In the genomic region with DNA sequence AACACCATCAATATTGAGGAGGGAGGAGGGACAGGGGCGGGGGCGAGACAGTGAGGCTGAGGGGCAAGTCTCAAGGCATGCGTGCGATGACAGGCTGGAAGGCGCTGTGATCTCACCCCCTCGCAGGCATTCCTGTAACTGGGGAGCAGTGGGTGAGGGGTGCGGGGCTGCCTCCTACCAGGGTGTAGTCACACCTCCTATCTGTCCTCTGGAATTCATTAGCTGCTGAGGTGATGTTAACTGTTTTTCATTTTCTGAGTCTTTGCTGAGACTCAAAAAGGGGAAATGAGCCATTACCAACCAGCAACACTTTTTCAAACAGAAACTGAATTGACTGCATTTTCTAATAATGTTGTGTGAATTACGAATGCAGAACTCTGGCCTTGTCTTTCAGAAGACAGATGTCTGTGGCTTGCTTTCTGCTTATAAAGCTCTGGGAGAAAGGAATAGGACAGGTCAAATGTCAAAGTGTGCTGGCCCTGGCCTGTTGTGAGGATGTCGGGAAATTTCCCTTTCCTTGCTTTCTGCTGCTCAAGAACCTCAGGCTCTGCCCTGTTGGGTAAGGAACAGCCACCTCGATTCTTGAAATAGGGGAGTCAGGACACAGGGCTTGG, we compare ENCODE assay signal across 13 cellular contexts. TPM values are rescaled to one million over a fixed set of nuclear protein-coding genes. Genes with fewer than 3 reads are reported as not detected.
DNase-seq lines count a peak whose midpoint lies in the region; ATAC-seq and TF ChIP-seq lines count a peak whose summit lies in the region.
"Had no signal": no experiment of that assay in that cellular context is flagged by ENCODE, and none has a peak within 500 bp of the region (broad histone marks: within the 10 kb centered on the region; RNA-seq: fewer than 3 reads in every experiment).

No MANE protein-coding gene starts in this region.

- H3K27me3 ChIP-seq in left lung, result no peaks in the 10 kb centered on the region

- no peaks in the 10 kb centered on the region for H3K36me3 Mint-ChIP-seq in activated CD8-positive, alpha-beta T cell treated with anti-CD3 and anti-CD28 coated beads, Interleukin-2, amount 10 ng/mL, durations not matched to agents 7 days and 5 days (ENCODE audit: low read depth)
- H3K36me3 Mint-ChIP-seq: activated CD4-positive, alpha-beta memory T cell treated with anti-CD3 and anti-CD28 coated beads for 36 hours; brain; CD8-positive, alpha-beta T cell had no signal

- in situ Hi-C loops in GM13977 (cut with MboI; ENCODE audit: low pct_unique_long_range_greater_than_20kb, low sequenced_read_pairs, unreplicated experiment), result no loop called here

- CTCF ChIA-PET in activated CD8-positive, alpha-beta T cell treated with anti-CD3 and anti-CD28 coated beads, Interleukin-2, amount 10 ng/mL, durations not matched to agents 7 days and 5 days (lab: Charles Lee), result interaction anchor here (1.1 kb wide), 1 partner anchor 8 kb away, joined by 4 read pairs; no protein-coding TSS in a partner anchor

- peaks cover 16% of the 10 kb centered on the region for H3K27me3 Mint-ChIP-seq in activated CD8-positive, alpha-beta T cell treated with anti-CD3 and anti-CD28 coated beads, Interleukin-2, amount 10 ng/mL, durations not matched to agents 7 days and 5 days (ENCODE audit: low read depth)
- H3K27me3 Mint-ChIP-seq: brain had no signal

- no peaks in the 10 kb centered on the region for H3K9me3 Mint-ChIP-seq in activated CD8-positive, alpha-beta T cell treated with anti-CD3 and anti-CD28 coated beads, Interleukin-2, amount 10 ng/mL, durations not matched to agents 7 days and 5 days (ENCODE audit: insufficient read depth)
- H3K9me3 Mint-ChIP-seq: activated CD4-positive, alpha-beta memory T cell treated with anti-CD3 and anti-CD28 coated beads for 36 hours; brain; CD8-positive, alpha-beta T cell had no signal

- no peaks in the 10 kb centered on the region for H3K9me3 ChIP-seq in left lung

- H3K36me3 ChIP-seq in left lung, result no peaks in the 10 kb centered on the region

- H3K27ac Mint-ChIP-seq in activated CD8-positive, alpha-beta T cell treated with anti-CD3 and anti-CD28 coated beads, Interleukin-2, amount 10 ng/mL, durations not matched to agents 7 days and 5 days, result no peak overlapping the region
- H3K27ac Mint-ChIP-seq: activated CD4-positive, alpha-beta memory T cell treated with anti-CD3 and anti-CD28 coated beads for 36 hours; brain; CD8-positive, alpha-beta T cell had no signal

- no peak overlapping the region for H3K4me3 ChIP-seq in left lung
- H3K4me3 ChIP-seq: PC-9 had no signal

- no peak for TF ChIP-seq CTCF in GM13977 (IDR thresholded peaks at IDR 0.05; ENCODE audit: extremely low read depth, insufficient read depth, missing control alignments)
- no peak for TF ChIP-seq CTCF in left lung (IDR thresholded peaks at IDR 0.05)

- ATAC-seq in GM21717 (IDR thresholded peaks at IDR 0.05; ENCODE audit: unreplicated experiment), result peak; percentile 53
- ATAC-seq in HG03571 (IDR thresholded peaks at IDR 0.05; ENCODE audit: unreplicated experiment), result peak; percentile 52
- no peak for ATAC-seq in left lung
- ATAC-seq in activated CD8-positive, alpha-beta T cell treated with anti-CD3 and anti-CD28 coated beads, Interleukin-2, amount 10 ng/mL, durations not matched to agents 7 days and 5 days, result no peak
- ATAC-seq: CD8-positive, alpha-beta T cell had no signal

- no peak overlapping the region for H3K4me3 Mint-ChIP-seq in activated CD8-positive, alpha-beta T cell treated with anti-CD3 and anti-CD28 coated beads, Interleukin-2, amount 10 ng/mL, durations not matched to agents 7 days and 5 days
- H3K4me3 Mint-ChIP-seq: activated CD4-positive, alpha-beta memory T cell treated with anti-CD3 and anti-CD28 coated beads for 36 hours; brain; CD8-positive, alpha-beta T cell had no signal

- H3K27ac ChIP-seq in left lung, result peak overlapping the region; percentile 7 to 78
- H3K27ac ChIP-seq: PC-9 had no signal

- POLR2A ChIA-PET in activated CD8-positive, alpha-beta T cell treated with anti-CD3 and anti-CD28 coated beads, Interleukin-2, amount 10 ng/mL, durations not matched to agents 7 days and 5 days (lab: Charles Lee), result no interaction called here

- peaks cover 19% of the 10 kb centered on the region for H3K4me1 Mint-ChIP-seq in activated CD8-positive, alpha-beta T cell treated with anti-CD3 and anti-CD28 coated beads, Interleukin-2, amount 10 ng/mL, durations not matched to agents 7 days and 5 days (ENCODE audit: low read depth)

- peaks cover under 1 to 33% of the 10 kb centered on the region in 2 donors for H3K4me1 ChIP-seq in left lung

- peak; percentile 82 for DNase-seq in GM13977 (ENCODE audit: low spot score)
- peak in 1 of 2 donors; percentile 66 for DNase-seq in left lung
- no peak for DNase-seq in SHP77 treated with DMSO at 0.1 percent for 48 hours (lab: John Stamatoyannopoulos, UW)
- DNase-seq in activated CD4-positive, CD25-positive, alpha-beta regulatory T cell (lab: John Stamatoyannopoulos, UW), result no peak
- DNase-seq in NCI-H187 (lab: John Stamatoyannopoulos, UW), result no peak
- no peak for DNase-seq in activated CD8-positive, alpha-beta T cell treated with anti-CD3 and anti-CD28 coated beads, Interleukin-2, amount 10 ng/mL, durations not matched to agents 7 days and 5 days
- DNase-seq: activated CD4-positive, alpha-beta memory T cell treated with anti-CD3 and anti-CD28 coated beads for 36 hours; CD8-positive, alpha-beta T cell; PC-9; stimulated activated CD4-positive, alpha-beta T cell treated with anti-CD3 and anti-CD28 coated beads, Interleukin-1b, Interleukin-23, amount 100 ng/mL, for 48 hours had no signal

- intact Hi-C loops in left lung (cut with DNase I), result no loop called here

RNA-seq across cellular contexts. Expression of gene CDH23, which starts 23.7 kb away (rescaled TPM):
- 10 to 100 TPM; 22.4 to 22.8 TPM for total RNA-seq in left lung
- total RNA-seq in activated CD8-positive, alpha-beta T cell treated with anti-CD3 and anti-CD28 coated beads, Interleukin-2, amount 10 ng/mL, durations not matched to agents 7 days and 5 days, result 1 to 10 TPM; 4.7 to 4.9 TPM

RNA-seq across cellular contexts. Expression of gene SLC29A3, which starts 53.9 kb away (rescaled TPM):
- 10 to 100 TPM in 1 of 2 donors, 1 to 10 TPM in 1; 7.8 to 13.4 TPM for total RNA-seq in left lung
- 1 to 10 TPM; 3.0 to 3.4 TPM for total RNA-seq in activated CD8-positive, alpha-beta T cell treated with anti-CD3 and anti-CD28 coated beads, Interleukin-2, amount 10 ng/mL, durations not matched to agents 7 days and 5 days

Comparison
In these comparisons a context has a peak if more than half of its experiments do, and no peak if none do; other contexts are left out.
1. ATAC-seq: peak in GM21717 (single experiment) and HG03571 (single experiment); none in left lung (single experiment) and activated CD8-positive, alpha-beta T cell treated with anti-CD3 and anti-CD28 coated beads, Interleukin-2, amount 10 ng/mL, durations not matched to agents 7 days and 5 days (single experiment).